Comparison of ENCODE assay signal across 1 cellular context in the genomic region with DNA sequence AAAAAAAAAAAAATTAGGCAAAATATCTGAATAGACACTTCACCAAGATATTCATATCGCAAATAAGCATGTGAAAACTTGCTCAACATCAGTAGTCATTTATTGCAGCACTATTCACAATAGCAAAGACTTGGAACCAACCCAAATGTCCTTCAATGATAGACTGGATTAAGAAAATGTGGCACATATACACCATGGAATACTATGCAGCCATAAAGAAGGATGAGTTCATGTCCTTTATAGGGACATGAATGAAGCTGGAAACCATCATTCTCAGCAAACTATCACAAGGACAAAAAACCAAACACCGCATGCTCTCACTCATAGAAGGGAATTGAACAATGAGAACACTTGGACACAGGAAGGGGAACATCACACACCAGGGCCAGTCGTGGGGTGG. TPM values are rescaled to one million over a fixed set of nuclear protein-coding genes. Genes with fewer than 3 reads are reported as not detected.
"Had no signal": no experiment of that assay in that cellular context is flagged by ENCODE, and none has a peak within 500 bp of the region (broad histone marks: within the 10 kb centered on the region; RNA-seq: fewer than 3 reads in every experiment).

No MANE protein-coding gene starts in this region.

RNA-seq across cellular contexts. Expression of gene CADM1, which starts 29.9 kb away (rescaled TPM):
- total RNA-seq: MCF 10A had no signal
